ENCODE assay signal across 14 cellular contexts in genomic region chr12:79983969-79984629, GRCh38. TPM values are rescaled to one million over a fixed set of nuclear protein-coding genes. Genes with fewer than 3 reads are reported as not detected.
A peak's percentile ranks its signal among the peaks of the same experiment; 100 is the strongest.
DNase-seq lines count a peak whose midpoint lies in the region; ATAC-seq and TF ChIP-seq lines count a peak whose summit lies in the region.
"Had no signal": no experiment of that assay in that cellular context is flagged by ENCODE, and none has a peak within 500 bp of the region (broad histone marks: within the 10 kb centered on the region; RNA-seq: fewer than 3 reads in every experiment).

No MANE protein-coding gene starts in this region.

- DNase-seq in H4 (ENCODE audit: low spot score) (peak; percentile 8), RWPE2 (ENCODE audit: low spot score) (no peak), fibroblast of the aortic adventitia (ENCODE audit: low read depth) (peak; percentile 87), skeletal muscle cell (ENCODE audit: low read depth) (peak; percentile 73), CD1c-positive myeloid dendritic cell (ENCODE audit: extremely low spot score) (no peak), HAP-1 (ENCODE audit: low spot score in 2 of 2) (no peak)
- DNase-seq in activated CD8-positive, alpha-beta memory T cell treated with anti-CD3 and anti-CD28 coated beads, Interleukin-2, amount 10 ng/mL, durations not matched to agents 7 days and 5 days: no peak
- DNase-seq: activated naive CD4-positive, alpha-beta T cell treated with anti-CD3 and anti-CD28 coated beads for 36 hours; DMS79; heart right ventricle; midbrain; NCI-H2171; right lobe of liver had no signal

- in situ Hi-C loops in HAP-1 (cut with MboI; ENCODE audit: low sequenced_read_pairs): no loop called here

- peak overlapping the region; percentile 95 for H3K27ac ChIP-seq in RWPE2 (ENCODE audit: poor library complexity, severe bottlenecking)
- H3K27ac ChIP-seq: heart right ventricle, right lobe of liver had no signal

- H3K4me1 ChIP-seq in RWPE2 (ENCODE audit: insufficient read depth, poor library complexity, severe bottlenecking) (peaks cover 16% of the 10 kb centered on the region), HAP-1 (no peaks in the 10 kb centered on the region)
- H3K4me1 ChIP-seq: right lobe of liver had no signal

- ATAC-seq in RWPE2 (ENCODE audit: low read depth) (peak; percentile 52), HG02884 (IDR thresholded peaks at IDR 0.05; ENCODE audit: unreplicated experiment) (no peak)
- ATAC-seq in activated CD8-positive, alpha-beta memory T cell treated with anti-CD3 and anti-CD28 coated beads, Interleukin-2, amount 10 ng/mL, durations not matched to agents 7 days and 5 days: no peak
- ATAC-seq: right lobe of liver had no signal

- H3K27me3 ChIP-seq in RWPE2 (ENCODE audit: insufficient read depth, poor library complexity, severe bottlenecking) (no peaks in the 10 kb centered on the region), HAP-1 (ENCODE audit: low read depth) (peaks cover 2% of the 10 kb centered on the region; the same call in 1 of the 2 replicates)
- H3K27me3 ChIP-seq: heart right ventricle, right lobe of liver had no signal

- no peaks in the 10 kb centered on the region for H3K9me3 Mint-ChIP-seq in activated CD8-positive, alpha-beta memory T cell treated with anti-CD3 and anti-CD28 coated beads, Interleukin-2, amount 10 ng/mL, durations not matched to agents 7 days and 5 days (ENCODE audit: low read depth)
- H3K9me3 Mint-ChIP-seq: activated naive CD4-positive, alpha-beta T cell treated with anti-CD3 and anti-CD28 coated beads for 36 hours had no signal

- H3K27ac Mint-ChIP-seq in activated CD8-positive, alpha-beta memory T cell treated with anti-CD3 and anti-CD28 coated beads, Interleukin-2, amount 10 ng/mL, durations not matched to agents 7 days and 5 days: no peak overlapping the region
- H3K27ac Mint-ChIP-seq: activated naive CD4-positive, alpha-beta T cell treated with anti-CD3 and anti-CD28 coated beads for 36 hours had no signal

- TF ChIP-seq CTCF in RWPE2 (IDR thresholded peaks at IDR 0.05; ENCODE audit: poor library complexity, severe bottlenecking): no peak
- no peak for TF ChIP-seq CTCF in fibroblast of the aortic adventitia (IDR thresholded peaks at IDR 0.05; ENCODE audit: insufficient read depth, low read length)

- H3K4me3 Mint-ChIP-seq in activated CD8-positive, alpha-beta memory T cell treated with anti-CD3 and anti-CD28 coated beads, Interleukin-2, amount 10 ng/mL, durations not matched to agents 7 days and 5 days: no peak overlapping the region
- H3K4me3 Mint-ChIP-seq: activated naive CD4-positive, alpha-beta T cell treated with anti-CD3 and anti-CD28 coated beads for 36 hours had no signal

- H3K4me3 ChIP-seq in RWPE2 (ENCODE audit: severe bottlenecking): no peak overlapping the region
- H3K4me3 ChIP-seq in fibroblast of the aortic adventitia (ENCODE audit: low read depth, low read length): no peak overlapping the region
- no peak overlapping the region for H3K4me3 ChIP-seq in skeletal muscle cell (ENCODE audit: low read depth, low read length)
- no peak overlapping the region for H3K4me3 ChIP-seq in HAP-1
- H3K4me3 ChIP-seq: heart right ventricle, right lobe of liver had no signal

- H3K4me1 Mint-ChIP-seq in activated CD8-positive, alpha-beta memory T cell treated with anti-CD3 and anti-CD28 coated beads, Interleukin-2, amount 10 ng/mL, durations not matched to agents 7 days and 5 days: no peaks in the 10 kb centered on the region

- no peaks in the 10 kb centered on the region for H3K9me3 ChIP-seq in RWPE2 (ENCODE audit: severe bottlenecking)
- H3K9me3 ChIP-seq in HAP-1: no peaks in the 10 kb centered on the region
- H3K9me3 ChIP-seq: heart right ventricle, right lobe of liver had no signal

- H3K36me3 Mint-ChIP-seq in activated CD8-positive, alpha-beta memory T cell treated with anti-CD3 and anti-CD28 coated beads, Interleukin-2, amount 10 ng/mL, durations not matched to agents 7 days and 5 days: no peaks in the 10 kb centered on the region

- CTCF ChIA-PET in activated CD8-positive, alpha-beta memory T cell treated with anti-CD3 and anti-CD28 coated beads, Interleukin-2, amount 10 ng/mL, durations not matched to agents 7 days and 5 days (lab: Charles Lee): interaction anchor here (1.1 kb wide), 1 partner anchor 11 kb away, joined by 4 read pairs; no protein-coding TSS in a partner anchor

- H3K27me3 Mint-ChIP-seq in activated CD8-positive, alpha-beta memory T cell treated with anti-CD3 and anti-CD28 coated beads, Interleukin-2, amount 10 ng/mL, durations not matched to agents 7 days and 5 days: peaks cover 11% of the 10 kb centered on the region

- H3K36me3 ChIP-seq in RWPE2 (ENCODE audit: low read depth) (no peaks in the 10 kb centered on the region), HAP-1 (replicated peaks) (no peaks in the 10 kb centered on the region)
- H3K36me3 ChIP-seq: heart right ventricle, right lobe of liver had no signal

RNA-seq across cellular contexts. Expression of gene PPP1R12A, which starts 49.2 kb away (rescaled TPM):
- 31.8 and 41.8 TPM in 2 replicates for total RNA-seq in H4 (2014; rRNA removed; shearing (Covaris generic))
- total RNA-seq in fibroblast of the aortic adventitia (ENCODE audit: low replicate concordance): 119 and 269 TPM in 2 replicates
- total RNA-seq in activated CD8-positive, alpha-beta memory T cell treated with anti-CD3 and anti-CD28 coated beads, Interleukin-2, amount 10 ng/mL, durations not matched to agents 7 days and 5 days: 100 to 1,000 TPM; 104 to 108 TPM

Comparison
In these comparisons a context has a peak if more than half of its experiments do, and no peak if none do; other contexts are left out.
1. DNase-seq: peak in H4 (single experiment), fibroblast of the aortic adventitia (single experiment) and skeletal muscle cell (single experiment); none in RWPE2 (single experiment), CD1c-positive myeloid dendritic cell (single experiment), activated CD8-positive, alpha-beta memory T cell treated with anti-CD3 and anti-CD28 coated beads, Interleukin-2, amount 10 ng/mL, durations not matched to agents 7 days and 5 days (single experiment) and HAP-1 (0 of 2).